ENCODE assay signal across 1 cellular context in the genomic region with DNA sequence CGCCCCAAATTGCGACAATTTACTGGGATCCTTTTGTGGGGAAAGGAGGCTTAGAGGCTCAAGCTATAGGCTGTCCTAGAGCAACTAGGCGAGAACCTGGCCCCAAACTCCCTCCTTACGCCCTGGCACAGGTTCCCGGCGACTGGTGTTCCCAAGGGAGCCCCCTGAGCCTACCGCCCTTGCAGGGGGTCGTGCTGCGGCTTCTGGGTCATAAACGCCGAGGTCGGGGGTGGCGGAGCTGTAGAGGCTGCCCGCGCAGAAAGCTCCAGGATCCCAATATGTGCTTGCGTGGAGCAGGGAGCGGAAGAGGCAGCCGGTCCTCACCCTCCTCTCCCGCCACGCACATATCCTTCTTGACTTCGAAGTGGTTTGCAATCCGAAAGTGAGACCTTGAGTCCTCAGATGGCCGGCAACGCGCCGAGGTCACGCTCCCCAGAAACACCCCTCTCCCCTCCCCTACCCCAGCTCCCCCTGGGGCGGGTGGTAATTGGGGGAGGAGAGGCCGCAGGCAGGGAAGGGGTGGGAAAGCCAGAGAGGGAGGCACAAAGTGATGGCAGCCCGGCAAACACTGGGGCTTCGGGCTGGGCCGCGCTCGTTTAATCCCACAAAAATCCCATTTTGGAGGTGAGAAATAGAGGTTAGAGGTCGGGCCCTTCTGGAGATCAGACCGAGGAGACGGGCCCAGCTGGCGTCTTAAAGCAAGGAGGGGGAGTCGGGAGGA.
TF ChIP-seq lines count a peak whose summit lies in the region.

No MANE protein-coding gene starts in this region.

TF ChIP-seq in H1, 55 proteins besides CTCF, POLR2A, EP300 and RAD21:
- TF ChIP-seq SUZ12 (IDR thresholded peaks at IDR 0.05; ENCODE audit: low read length) (peak; percentile 96), CREB1 (IDR thresholded peaks at IDR 0.05) (no peak), SP4 (IDR thresholded peaks at IDR 0.05; ENCODE audit: low read length) (no peak), RNF2 (IDR thresholded peaks at IDR 0.05; ENCODE audit: borderline replicate concordance, low read depth, low read length, missing control alignments, poor library complexity, severe bottlenecking) (peak; percentile 9), NRF1 (IDR thresholded peaks at IDR 0.05; ENCODE audit: low read depth, low read length) (no peak), POLR2AphosphoS5 (IDR thresholded peaks at IDR 0.05; ENCODE audit: low read depth, low read length) (no peak), CTBP2 (IDR thresholded peaks at IDR 0.05; ENCODE audit: borderline replicate concordance, insufficient read depth, insufficient read length, low read length) (peak; percentile 20), SIN3A (conservative IDR thresholded peaks at IDR 0.05 in 1 of 2, IDR thresholded peaks at IDR 0.05 in 1 of 2; ENCODE audit: low read depth in 1 of 2, low read length in 2 of 2) (no peak), EZH2 (IDR thresholded peaks at IDR 0.05; ENCODE audit: low read depth, low read length, severe bottlenecking) (peak; percentile 94), CBX8 (IDR thresholded peaks at IDR 0.05; ENCODE audit: borderline replicate concordance, low read depth, low read length) (no peak), RXRA (IDR thresholded peaks at IDR 0.05; ENCODE audit: insufficient read depth, low read depth, low read length) (no peak), NANOG (IDR thresholded peaks at IDR 0.05; ENCODE audit: insufficient read depth, low read depth, low read length, poor library complexity, severe bottlenecking) (no peak)
